ENCODE assay signal across 1 cellular context in the genomic region with DNA sequence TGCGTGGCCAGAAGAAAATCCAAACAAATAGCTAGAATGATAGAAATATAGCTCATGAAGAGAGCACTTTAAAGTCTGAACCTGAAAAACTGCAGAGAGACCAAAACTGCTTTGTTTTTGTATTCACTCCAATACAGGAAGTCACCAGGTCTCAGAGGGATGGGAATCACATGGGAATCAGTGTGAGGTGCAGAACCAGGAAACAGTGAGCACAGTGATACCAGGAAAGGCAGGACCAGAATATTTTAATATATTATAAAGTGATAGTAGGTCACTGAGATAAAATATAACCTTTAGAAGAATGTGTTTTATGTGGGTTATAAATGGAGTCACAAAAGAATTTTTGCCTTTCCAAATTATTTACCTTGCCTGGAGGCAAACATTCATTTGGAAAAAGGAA.
TF ChIP-seq lines count a peak whose summit lies in the region.

No MANE protein-coding gene starts in this region.

TF ChIP-seq in HCT116, 20 proteins besides CTCF, POLR2A, EP300 and RAD21:
- TF ChIP-seq SP1 (IDR thresholded peaks at IDR 0.05; ENCODE audit: low read depth) (no peak), SIN3A (IDR thresholded peaks at IDR 0.05; ENCODE audit: low read depth) (no peak), POLR2AphosphoS5 (IDR thresholded peaks at IDR 0.05; ENCODE audit: low read depth, low read length) (no peak)
